10 cellular contexts compared by ENCODE assay signal in genomic region chr19:14775326-14775725, GRCh38. TPM values are rescaled to one million over a fixed set of nuclear protein-coding genes. Genes with fewer than 3 reads are reported as not detected.
"Had no signal": no experiment of that assay in that cellular context is flagged by ENCODE, and none has a peak within 500 bp of the region (broad histone marks: within the 10 kb centered on the region; RNA-seq: fewer than 3 reads in every experiment).

No MANE protein-coding gene starts in this region.

RNA-seq across cellular contexts. Expression of gene ADGRE2, which starts 3.0 kb away (rescaled TPM):
- total RNA-seq: neural crest cell had no signal

RNA-seq across cellular contexts. Expression of gene OR7A5, which starts 59.7 kb away (rescaled TPM):
- total RNA-seq: activated naive CD8-positive, alpha-beta T cell treated with anti-CD3 and anti-CD28 coated beads for 36 hours; dermis blood vessel endothelial cell; endodermal cell; glomerular endothelial cell; left cardiac atrium; neural crest cell; pancreas; subcutaneous adipose tissue had no signal
- polyA plus RNA-seq: esophagus, immature natural killer cell, pancreas had no signal

RNA-seq across cellular contexts. Expression of gene OR7C1, which starts 59.7 kb away (rescaled TPM):
- total RNA-seq: activated naive CD8-positive, alpha-beta T cell treated with anti-CD3 and anti-CD28 coated beads for 36 hours; dermis blood vessel endothelial cell; endodermal cell; glomerular endothelial cell; left cardiac atrium; neural crest cell; subcutaneous adipose tissue had no signal
- polyA plus RNA-seq: immature natural killer cell, pancreas had no signal
